ENCODE assay signal across 1 cellular context in genomic region chr1:151242442-151242841, GRCh38.
A peak's percentile ranks its signal among the peaks of the same experiment; 100 is the strongest.
TF ChIP-seq lines count a peak whose summit lies in the region.

No MANE protein-coding gene starts in this region.

TF ChIP-seq in IMR-90, 13 proteins besides CTCF, POLR2A, EP300 and RAD21:
- TF ChIP-seq ELK1 (IDR thresholded peaks at IDR 0.05; ENCODE audit: borderline replicate concordance, low read depth, low read length) (no peak), CEBPB (IDR thresholded peaks at IDR 0.05; ENCODE audit: low read depth, low read length) (0 out of 2 replicates have a peak, but pooled peaks have one; percentile 49)
